ENCODE assay signal across 14 cellular contexts in the genomic region with DNA sequence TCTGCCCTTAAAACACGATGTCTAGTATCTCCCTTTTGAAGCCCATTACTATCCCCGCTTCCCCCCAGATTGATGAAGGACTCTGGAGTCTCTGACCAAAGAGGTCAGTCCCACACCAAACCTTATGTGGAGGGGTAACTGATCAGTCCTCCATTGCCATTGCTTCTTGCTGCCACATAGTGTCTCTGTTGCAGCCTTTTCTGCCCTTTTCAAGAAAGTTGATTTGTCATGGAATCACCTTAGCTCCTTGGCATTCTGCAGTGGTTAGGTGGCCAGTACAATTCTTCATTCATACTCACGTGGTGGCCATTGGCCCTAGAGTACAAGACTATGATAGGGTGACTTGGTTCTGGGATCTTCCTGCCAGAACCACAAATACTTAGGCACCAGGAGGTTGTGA. TPM values are rescaled to one million over a fixed set of nuclear protein-coding genes. Genes with fewer than 3 reads are reported as not detected.
DNase-seq lines count a peak whose midpoint lies in the region; TF ChIP-seq lines count a peak whose summit lies in the region.
"Had no signal": no experiment of that assay in that cellular context is flagged by ENCODE, and none has a peak within 500 bp of the region (broad histone marks: within the 10 kb centered on the region; RNA-seq: fewer than 3 reads in every experiment).

No MANE protein-coding gene starts in this region.

- no peak overlapping the region for H3K18ac ChIP-seq in mesendoderm (ENCODE audit: low read length)

- CTCF ChIA-PET in Caco-2 (lab: Charles Lee): interaction anchor here (1.0 kb wide), 1 partner anchor 9 kb away, joined by 3 read pairs; no protein-coding TSS in a partner anchor

- no peak overlapping the region for H3K56ac ChIP-seq in mesendoderm (ENCODE audit: low read length)

- H2AK5ac ChIP-seq in mesendoderm (ENCODE audit: low read length): no peak overlapping the region

- H3K27me3 Mint-ChIP-seq in activated T-cell treated with anti-CD3 and anti-CD28 coated beads, Interleukin-2, amount 50 U/mL, for 24 hours: peaks cover 30% of the 10 kb centered on the region
- peaks cover 20% of the 10 kb centered on the region for H3K27me3 Mint-ChIP-seq in Caco-2 (ENCODE audit: insufficient read depth, unreplicated experiment)

- TF ChIP-seq RAD21 in Ishikawa (IDR thresholded peaks at IDR 0.05; ENCODE audit: low read depth): peak; percentile 17; the same call in 1 of the 2 replicates

- TF ChIP-seq CTCF in GM12864 (IDR thresholded peaks at IDR 0.05; ENCODE audit: low read depth, low read length, missing control alignments) (peak; percentile 47), astrocyte of the spinal cord (IDR thresholded peaks at IDR 0.05; ENCODE audit: low read depth, low read length) (peak; percentile 32), Caco-2 (IDR thresholded peaks at IDR 0.05; ENCODE audit: insufficient read depth in 1 of 2, low read depth in 1 of 2, low read length in 1 of 2, severe bottlenecking in 1 of 2, unreplicated experiment in 1 of 2) (peak in 1 of 2 experiments; percentile 31)

- H3K23ac ChIP-seq in mesendoderm (ENCODE audit: low read length): no peak overlapping the region

- no peaks in the 10 kb centered on the region for H3K27me3 ChIP-seq in mesendoderm (ENCODE audit: insufficient read depth, low read length, poor library complexity)
- no peaks in the 10 kb centered on the region; the same call in 1 of the 2 replicates for H3K27me3 ChIP-seq in Caco-2 (replicated peaks; ENCODE audit: control insufficient read depth, insufficient read depth, low read length)

- no TSS peak for BruUV-seq in Caco-2 (replicated peaks; lab: Mats Ljungman, UMichigan)

- no peaks in the 10 kb centered on the region for H3K4me1 Mint-ChIP-seq in activated T-cell treated with anti-CD3 and anti-CD28 coated beads, Interleukin-2, amount 50 U/mL, for 24 hours (ENCODE audit: low read depth)
- H3K4me1 Mint-ChIP-seq in Caco-2 (ENCODE audit: low read depth, unreplicated experiment): peaks cover 8% of the 10 kb centered on the region
- H3K4me1 Mint-ChIP-seq: CD4-positive, alpha-beta memory T cell had no signal

- H4K8ac ChIP-seq in mesendoderm (ENCODE audit: low read depth, low read length): no peak overlapping the region

- H3K79me2 ChIP-seq in mesendoderm (ENCODE audit: control insufficient read depth, insufficient read depth, low read length): no peaks in the 10 kb centered on the region

- H3K9me3 Mint-ChIP-seq in activated T-cell treated with anti-CD3 and anti-CD28 coated beads, Interleukin-2, amount 50 U/mL, for 24 hours: no peaks in the 10 kb centered on the region
- peaks cover 9% of the 10 kb centered on the region for H3K9me3 Mint-ChIP-seq in Caco-2 (ENCODE audit: unreplicated experiment)

- no peak overlapping the region for H4K5ac ChIP-seq in mesendoderm (ENCODE audit: low read length)

- in situ Hi-C loops in astrocyte of the spinal cord (cut with HindIII; ENCODE audit: low sequenced_read_pairs): no loop called here

- POLR2A ChIA-PET in Caco-2 (lab: Charles Lee): no interaction called here

- no peak overlapping the region for H3K4me3 Mint-ChIP-seq in activated T-cell treated with anti-CD3 and anti-CD28 coated beads, Interleukin-2, amount 50 U/mL, for 24 hours
- H3K4me3 Mint-ChIP-seq in Caco-2 (ENCODE audit: unreplicated experiment): no peak overlapping the region
- H3K4me3 Mint-ChIP-seq: CD4-positive, alpha-beta memory T cell had no signal

- H3K4me3 ChIP-seq in GM12864 (ENCODE audit: low read depth, low read length) (no peak overlapping the region), astrocyte of the spinal cord (ENCODE audit: low read depth, low read length) (no peak overlapping the region), mesendoderm (ENCODE audit: low read length) (no peak overlapping the region), Caco-2 (ENCODE audit: low read depth, low read length) (no peak overlapping the region)
- H3K4me3 ChIP-seq: K562 had no signal

- no peak overlapping the region for H2BK15ac ChIP-seq in mesendoderm (replicated peaks; ENCODE audit: low read depth)

- no peak for TF ChIP-seq EP300 in Ishikawa (IDR thresholded peaks at IDR 0.05; ENCODE audit: borderline replicate concordance)

- no peaks in the 10 kb centered on the region for H3K4me1 ChIP-seq in mesendoderm (ENCODE audit: control insufficient read depth, low read depth, low read length)
- no peaks in the 10 kb centered on the region for H3K4me1 ChIP-seq in Caco-2

- H3K79me1 ChIP-seq in mesendoderm (ENCODE audit: low read length): no peaks in the 10 kb centered on the region

- intact Hi-C loops in Caco-2 (cut with micrococcal nuclease; ENCODE audit: unreplicated experiment): no loop called here

- H2BK120ac ChIP-seq in mesendoderm (ENCODE audit: low read depth, low read length): no peak overlapping the region

- no peaks in the 10 kb centered on the region for H3K9me3 ChIP-seq in Caco-2

- no CpG with 5 or more reads among the region's 3 CpGs for WGBS in mesendoderm (ENCODE audit: extremely low coverage, insufficient coverage, low lambda C conversion rate)

- no peak overlapping the region for H2BK5ac ChIP-seq in mesendoderm (ENCODE audit: low read length)

- H3K4me2 ChIP-seq in mesendoderm (ENCODE audit: low read length): no peak overlapping the region

- no peak overlapping the region for H3K9ac ChIP-seq in mesendoderm (ENCODE audit: low read length)

- H3K36me3 ChIP-seq in mesendoderm (ENCODE audit: control insufficient read depth, insufficient read depth, low read length) (no peaks in the 10 kb centered on the region), Caco-2 (ENCODE audit: control insufficient read depth, insufficient read depth, low read length) (no peaks in the 10 kb centered on the region)

- H3K4ac ChIP-seq in mesendoderm (ENCODE audit: low read depth, low read length): no peak overlapping the region

- no peak overlapping the region for H3K27ac Mint-ChIP-seq in activated T-cell treated with anti-CD3 and anti-CD28 coated beads, Interleukin-2, amount 50 U/mL, for 24 hours
- no peak overlapping the region for H3K27ac Mint-ChIP-seq in Caco-2 (ENCODE audit: unreplicated experiment)
- H3K27ac Mint-ChIP-seq: CD4-positive, alpha-beta memory T cell had no signal

- H3K36me3 Mint-ChIP-seq in activated T-cell treated with anti-CD3 and anti-CD28 coated beads, Interleukin-2, amount 50 U/mL, for 24 hours (ENCODE audit: low read depth): no peaks in the 10 kb centered on the region
- no peaks in the 10 kb centered on the region for H3K36me3 Mint-ChIP-seq in Caco-2 (ENCODE audit: insufficient read depth, unreplicated experiment)
- H3K36me3 Mint-ChIP-seq: CD4-positive, alpha-beta memory T cell had no signal

- DNase-seq in GM12864 (ENCODE audit: low read depth): no peak
- no peak for DNase-seq in astrocyte of the spinal cord (ENCODE audit: low read depth, low spot score)
- peak; percentile 78 for DNase-seq in mesendoderm
- no peak for DNase-seq in activated T-cell treated with anti-CD3 and anti-CD28 coated beads, Interleukin-2, amount 50 U/mL, for 24 hours
- no peak for DNase-seq in activated naive CD4-positive, alpha-beta T cell treated with anti-CD3 and anti-CD28 coated beads, Interleukin-2, amount 50 U/mL, for 16 hours
- DNase-seq in stimulated activated CD4-positive, alpha-beta T cell treated with anti-CD3 and anti-CD28 coated beads, Interleukin-4, amount 100 ng/mL, for 1 hour: no peak
- DNase-seq in Caco-2: no peak
- DNase-seq: activated CD8-positive, alpha-beta memory T cell treated with anti-CD3 and anti-CD28 coated beads, Interleukin-2, amount 50 U/mL, for 48 hours; amygdala; CD4-positive, alpha-beta memory T cell; H7; NCI-H2081 treated with DMSO at 0.1 percent for 48 hours had no signal

- H3K27ac ChIP-seq in mesendoderm (ENCODE audit: low read depth, low read length): no peak overlapping the region

TF ChIP-seq in Ishikawa, 13 proteins besides CTCF, POLR2A, EP300 and RAD21 (continues in another document):
- no peak for TF ChIP-seq CEBPB (IDR thresholded peaks at IDR 0.05)
- TF ChIP-seq TAF1 (IDR thresholded peaks at IDR 0.05; ENCODE audit: low read depth): no peak
- TF ChIP-seq CREB1 (IDR thresholded peaks at IDR 0.05; ENCODE audit: low read depth): no peak
- no peak for TF ChIP-seq EGR1 (IDR thresholded peaks at IDR 0.05)
- TF ChIP-seq REST (IDR thresholded peaks at IDR 0.05; ENCODE audit: low read depth): no peak
- no peak for TF ChIP-seq TEAD4 (IDR thresholded peaks at IDR 0.05)
- TF ChIP-seq YY1 (IDR thresholded peaks at IDR 0.05; ENCODE audit: low read depth): no peak
- TF ChIP-seq, protein P1, sequence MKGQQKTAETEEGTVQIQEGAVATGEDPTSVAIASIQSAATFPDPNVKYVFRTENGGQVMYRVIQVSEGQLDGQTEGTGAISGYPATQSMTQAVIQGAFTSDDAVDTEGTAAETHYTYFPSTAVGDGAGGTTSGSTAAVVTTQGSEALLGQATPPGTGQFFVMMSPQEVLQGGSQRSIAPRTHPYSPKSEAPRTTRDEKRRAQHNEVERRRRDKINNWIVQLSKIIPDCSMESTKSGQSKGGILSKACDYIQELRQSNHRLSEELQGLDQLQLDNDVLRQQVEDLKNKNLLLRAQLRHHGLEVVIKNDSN (IDR thresholded peaks at IDR 0.05): no peak
- TF ChIP-seq ZBTB7A (IDR thresholded peaks at IDR 0.05; ENCODE audit: low read depth): no peak
- no peak for TF ChIP-seq TCF12 (IDR thresholded peaks at IDR 0.05; ENCODE audit: low read depth)

RNA-seq across cellular contexts. Expression of gene HTR2A, which starts 8.4 kb away (rescaled TPM):
- not detected for polyA plus RNA-seq in mesendoderm (2013, experiment 1 of 2)
- not detected for polyA plus RNA-seq in mesendoderm (2013, experiment 2 of 2)
- not detected in 2 replicates for total RNA-seq in Caco-2 (2022)
- total RNA-seq: CD4-positive, alpha-beta memory T cell; H7; K562 had no signal
- polyA plus RNA-seq: CD4-positive, alpha-beta memory T cell; K562 had no signal
